Comparison of ENCODE assay signal across 8 cellular contexts in genomic region chr1:197199923-197200467, GRCh38. TPM values are rescaled to one million over a fixed set of nuclear protein-coding genes. Genes with fewer than 3 reads are reported as not detected.
A peak's percentile ranks its signal among the peaks of the same experiment; 100 is the strongest.
DNase-seq lines count a peak whose midpoint lies in the region; ATAC-seq and TF ChIP-seq lines count a peak whose summit lies in the region.

No MANE protein-coding gene starts in this region.

- peaks cover 18 to 52% (median 35%) of the 10 kb centered on the region in 10 experiments for H3K4me1 ChIP-seq in BLaER1 treated with 17β-estradiol and CSF1 and Interleukin-3, amounts not matched to agents 10 nM and 100 nM
- H3K4me1 ChIP-seq in mesodermal cell (ENCODE audit: control insufficient read depth, insufficient read depth, low read length, poor library complexity, severe bottlenecking), result peaks cover 3% of the 10 kb centered on the region

- H3K9ac ChIP-seq in BLaER1 treated with 17β-estradiol and CSF1 and Interleukin-3, amounts not matched to agents 10 nM and 100 nM, result peak overlapping the region; percentile 88 to 96 (median 93); a peak in 21 of 22 replicates

- peak overlapping the region; percentile 76 to 94 (median 90) for H3K4me2 ChIP-seq in BLaER1 treated with 17β-estradiol and CSF1 and Interleukin-3, amounts not matched to agents 10 nM and 100 nM

- H3K9me3 ChIP-seq in BLaER1 treated with 17β-estradiol and CSF1 and Interleukin-3, amounts not matched to agents 10 nM and 100 nM (replicated peaks in 1 of 11), result no peaks in the 10 kb centered on the region
- no peaks in the 10 kb centered on the region for H3K9me3 ChIP-seq in mesodermal cell (ENCODE audit: control insufficient read depth, low read length)

- in situ Hi-C loops in astrocyte of the cerebellum (cut with HindIII; ENCODE audit: low sequenced_read_pairs), result no loop called here

- H3K4me3 ChIP-seq in BLaER1 treated with 17β-estradiol and CSF1 and Interleukin-3, amounts not matched to agents 10 nM and 100 nM, result peak overlapping the region; percentile 76 to 98 (median 82)
- H3K4me3 ChIP-seq in astrocyte of the cerebellum (ENCODE audit: low read depth, low read length) (peak overlapping the region; percentile 88), mesodermal cell (ENCODE audit: extremely low read depth, insufficient read depth, low read length, poor library complexity, severe bottlenecking) (peak overlapping the region; percentile 79)

- no peak for TF ChIP-seq CTCF in astrocyte of the cerebellum (IDR thresholded peaks at IDR 0.05; ENCODE audit: low read depth, low read length, missing control alignments)

- no peaks in the 10 kb centered on the region for H3K36me3 ChIP-seq in BLaER1 treated with 17β-estradiol and CSF1 and Interleukin-3, amounts not matched to agents 10 nM and 100 nM
- H3K36me3 ChIP-seq in mesodermal cell (ENCODE audit: control insufficient read depth, insufficient read depth, low read length), result no peaks in the 10 kb centered on the region

- peak overlapping the region in 8 of 11 experiments; percentile 89 to 95 (median 92); a peak in 11 of 22 replicates for H3K27ac ChIP-seq in BLaER1 treated with 17β-estradiol and CSF1 and Interleukin-3, amounts not matched to agents 10 nM and 100 nM
- H3K27ac ChIP-seq in mesodermal cell (ENCODE audit: low read depth, low read length, severe bottlenecking), result no peak overlapping the region

- H3K27me3 ChIP-seq in BLaER1 treated with 17β-estradiol and CSF1 and Interleukin-3, amounts not matched to agents 10 nM and 100 nM, result no peaks in the 10 kb centered on the region

- no peak for ATAC-seq in GM19463 (IDR thresholded peaks at IDR 0.05; ENCODE audit: unreplicated experiment)

- 60 to 66% methylated on average over 1 to 4 of the region's 5 CpGs for WGBS in mesodermal cell (ENCODE audit: insufficient coverage in 2 of 2), 2 experiments

- peaks cover 0 to 20% (median 0%) of the 10 kb centered on the region in 11 experiments; a peak in 4 of 22 replicates for H4K20me1 ChIP-seq in BLaER1 treated with 17β-estradiol and CSF1 and Interleukin-3, amounts not matched to agents 10 nM and 100 nM

- DNase-seq in HT1080 (ENCODE audit: low read depth) (peak; percentile 11), astrocyte of the cerebellum (ENCODE audit: low read depth) (no peak), NCI-H1436 (lab: John Stamatoyannopoulos, UW) (no peak), GM19240 (ENCODE audit: insufficient read length, low spot score) (no peak), NCI-H1436 treated with DMSO at 0.1 percent for 48 hours (lab: John Stamatoyannopoulos, UW) (no peak)

RNA-seq across cellular contexts. Expression of gene ZBTB41, which starts 1.1 kb away (rescaled TPM):
- 3.4 and 4.9 TPM in 2 replicates for total RNA-seq in HT1080 (2014; rRNA removed; shearing (Covaris generic))
- 4.3 and 5.6 TPM in 2 replicates for polyA plus RNA-seq in HT1080 (2015; cell fraction: cytosol; rRNA removed)
- polyA plus RNA-seq in HT1080 (2015; cell fraction: nucleus; rRNA removed), result 5.6 and 5.7 TPM in 2 replicates
- 5.1 TPM for polyA plus RNA-seq in mesodermal cell (2013, experiment 1 of 2)
- polyA plus RNA-seq in mesodermal cell (2013, experiment 2 of 2), result 5.8 TPM

RNA-seq across cellular contexts. Expression of gene ASPM, which starts 53.5 kb away (rescaled TPM):
- 33.5 and 36.9 TPM in 2 replicates for total RNA-seq in HT1080 (2014; rRNA removed; shearing (Covaris generic))
- 11.2 and 16.3 TPM in 2 replicates for polyA plus RNA-seq in HT1080 (2015; cell fraction: cytosol; rRNA removed)
- 159 and 176 TPM in 2 replicates for polyA plus RNA-seq in HT1080 (2015; cell fraction: nucleus; rRNA removed)
- polyA plus RNA-seq in mesodermal cell (2013, experiment 1 of 2), result 37.3 TPM
- 45.3 TPM for polyA plus RNA-seq in mesodermal cell (2013, experiment 2 of 2)
